Comparison of ENCODE assay signal across 8 cellular contexts in the genomic region with DNA sequence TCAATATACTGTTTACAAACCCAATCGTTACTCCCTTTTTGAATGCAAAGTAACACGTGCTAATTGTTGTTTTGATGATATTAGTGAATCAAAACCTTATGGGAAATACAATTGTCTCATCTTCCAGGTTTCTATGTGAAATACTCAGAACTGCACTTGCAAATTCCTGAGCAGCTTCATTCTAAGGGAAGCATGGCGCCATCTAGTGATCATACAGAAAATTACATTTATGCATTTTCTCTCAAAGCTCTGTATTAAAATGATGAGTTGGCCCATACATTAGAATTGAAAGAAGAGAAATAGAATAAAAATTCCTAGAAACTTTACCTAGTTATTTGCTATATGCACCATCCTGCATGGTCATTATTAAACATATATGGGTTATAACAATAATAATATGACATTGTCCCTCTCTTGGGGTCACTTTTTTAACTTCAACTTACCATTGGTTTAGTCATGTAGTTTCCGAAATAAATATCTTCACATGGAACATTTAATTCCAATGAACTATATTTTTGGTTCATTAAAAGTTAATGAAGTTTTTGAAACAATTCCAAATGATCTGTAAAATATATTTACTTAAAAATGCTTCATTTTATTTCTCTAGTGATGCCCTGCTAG.
DNase-seq lines count a peak whose midpoint lies in the region; ATAC-seq and TF ChIP-seq lines count a peak whose summit lies in the region.

No MANE protein-coding gene starts in this region.

- TF ChIP-seq CTCF in LNCaP clone FGC (IDR thresholded peaks at IDR 0.05; ENCODE audit: control insufficient read depth, extremely low read depth, insufficient read depth), result peak; percentile 68

- DNase-seq in stimulated activated CD8-positive, alpha-beta memory T cell treated with anti-CD3 and anti-CD28 coated beads, Interleukin-12 subunit alpha, Interleukin-12 subunit beta, amount 100 ng/mL, for 1 hour (ENCODE audit: low read depth), result peak; percentile 5
- DNase-seq in stimulated activated CD8-positive, alpha-beta memory T cell treated with anti-CD3 and anti-CD28 coated beads, Interleukin-4, amount 100 ng/mL, for 48 hours, result no peak
- DNase-seq in LNCaP clone FGC (ENCODE audit: low read depth) (peak; percentile 30), SK-N-DZ (ENCODE audit: low spot score) (peak; percentile 66), fibroblast of the conjunctiva (ENCODE audit: low read depth) (peak; percentile 36), renal cortical epithelial cell (ENCODE audit: low read depth) (peak; percentile 65)
- no peak for DNase-seq in activated T-cell treated with anti-CD3 and anti-CD28 coated beads, Interleukin-2, amount 50 U/mL, for 48 hours

- H3K4me3 ChIP-seq in LNCaP clone FGC (ENCODE audit: low read depth, low read length), result no peak overlapping the region

- no peak for ATAC-seq in HG03280 (IDR thresholded peaks at IDR 0.05; ENCODE audit: unreplicated experiment)

Comparison
In these comparisons a context has a peak if more than half of its experiments do, and no peak if none do; other contexts are left out.
1. DNase-seq: peak in stimulated activated CD8-positive, alpha-beta memory T cell treated with anti-CD3 and anti-CD28 coated beads, Interleukin-12 subunit alpha, Interleukin-12 subunit beta, amount 100 ng/mL, for 1 hour (single experiment), LNCaP clone FGC (single experiment), SK-N-DZ (single experiment), fibroblast of the conjunctiva (single experiment) and renal cortical epithelial cell (single experiment); none in stimulated activated CD8-positive, alpha-beta memory T cell treated with anti-CD3 and anti-CD28 coated beads, Interleukin-4, amount 100 ng/mL, for 48 hours (single experiment) and activated T-cell treated with anti-CD3 and anti-CD28 coated beads, Interleukin-2, amount 50 U/mL, for 48 hours (0 of 2).